9 cellular contexts compared by ENCODE assay signal in genomic region chr1:23958040-23958809, GRCh38. TPM values are rescaled to one million over a fixed set of nuclear protein-coding genes. Genes with fewer than 3 reads are reported as not detected.
DNase-seq lines count a peak whose midpoint lies in the region; ATAC-seq and TF ChIP-seq lines count a peak whose summit lies in the region.
"Not testable (repeated sequence)": the region's sequence is repeated elsewhere in the genome, so short reads cannot be mapped to it uniquely, and the experiment has no call there.
"Had no signal": no experiment of that assay in that cellular context is flagged by ENCODE, and none has a peak within 500 bp of the region (broad histone marks: within the 10 kb centered on the region; RNA-seq: fewer than 3 reads in every experiment).

No MANE protein-coding gene starts in this region.

- peak overlapping the region; percentile 5 to 75; a peak in 3 of 4 replicates for H4K8ac ChIP-seq in IMR-90 (ENCODE audit: low read depth in 2 of 2, low read length in 2 of 2)

- H4K5ac ChIP-seq in IMR-90 (ENCODE audit: low read depth, low read length) = peak overlapping the region; percentile 0; the same call in 1 of the 2 replicates

- peaks cover 19% of the 10 kb centered on the region for H4K20me1 ChIP-seq in IMR-90 (ENCODE audit: insufficient read depth, low read length)
- H4K20me1 ChIP-seq in neural progenitor cell (ENCODE audit: low read depth) = peaks cover 23% of the 10 kb centered on the region

- H3K18ac ChIP-seq in IMR-90 (ENCODE audit: low read depth, low read length) = not testable (repeated sequence)

- TF ChIP-seq CTCF in C4-2B (conservative IDR thresholded peaks at IDR 0.05); IMR-90 (conservative IDR thresholded peaks at IDR 0.05; ENCODE audit: low read depth, low read length); neural progenitor cell (IDR thresholded peaks at IDR 0.05): not testable (repeated sequence)

- H3K4me1 ChIP-seq in IMR-90 (ENCODE audit: control insufficient read depth, insufficient read depth, low read length); neural progenitor cell: not testable (repeated sequence)

- peaks cover 28% of the 10 kb centered on the region in 2 donors for H3K4me1 Mint-ChIP-seq in effector memory CD8-positive, alpha-beta T cell (ENCODE audit: low read depth in 2 of 2)
- H3K4me1 Mint-ChIP-seq in immature natural killer cell (peaks cover 40 to 58% of the 10 kb centered on the region in 2 donors), neural progenitor cell (peaks cover 38% of the 10 kb centered on the region)

- H3K14ac ChIP-seq in IMR-90 (replicated peaks; ENCODE audit: low read depth, low read length) = peak overlapping the region; percentile 92; the same call in 1 of the 2 replicates

- not testable (repeated sequence) for TF ChIP-seq RAD21 in IMR-90 (IDR thresholded peaks at IDR 0.05; ENCODE audit: low read length)

- peak overlapping the region; percentile 78; the same call in 1 of the 2 replicates for H3K23ac ChIP-seq in IMR-90 (ENCODE audit: low read depth, low read length)

- H4K91ac ChIP-seq in IMR-90 (ENCODE audit: insufficient read depth, low read depth, low read length) = peak overlapping the region; percentile 40; the same call in 1 of the 2 replicates

- peaks cover 28% of the 10 kb centered on the region for H3K79me2 ChIP-seq in neural progenitor cell (ENCODE audit: low read depth)

- ATAC-seq in IMR-90 (ENCODE audit: low read depth); activated naive CD4-positive, alpha-beta T cell treated with anti-CD3 and anti-CD28 coated beads, Interleukin-2, amount 50 U/mL, for 72 hours; effector memory CD8-positive, alpha-beta T cell (replicated peaks): not testable (repeated sequence)

- WGBS in IMR-90 (ENCODE audit: extremely low coverage in 2 of 2, insufficient read length in 1 of 2), 2 experiments = 40% methylated on average over 1 of the region's 19 CpGs; no CpG with 5 or more reads in 1 of the 2 experiments

- intact Hi-C loops in IMR-90 (cut with micrococcal nuclease) = not testable (repeated sequence)

- dilution Hi-C loops in IMR-90 (cut with HindIII; ENCODE audit: low sequenced_read_pairs, unreplicated experiment) = not testable (repeated sequence)

- H2BK15ac ChIP-seq in IMR-90 (ENCODE audit: low read depth, low read length) = peak overlapping the region; percentile 43; the same call in 1 of the 3 replicates

- not testable (repeated sequence) for H2AK5ac ChIP-seq in IMR-90 (ENCODE audit: low read depth, low read length)

- in situ Hi-C loops in IMR-90 (cut with MboI; ENCODE audit: low sequenced_read_pairs) = not testable (repeated sequence)

- not testable (repeated sequence) for DNase-seq in IMR-90; SK-N-MC (ENCODE audit: low read depth, low spot score); activated naive CD4-positive, alpha-beta T cell treated with anti-CD3 and anti-CD28 coated beads, Interleukin-2, amount 50 U/mL, for 72 hours (ENCODE audit: low spot score in 2 of 2); effector memory CD8-positive, alpha-beta T cell; neural progenitor cell (ENCODE audit: low spot score); substantia nigra (lab: John Stamatoyannopoulos, UW)
- DNase-seq in immature natural killer cell = peak in 1 of 3 donors; percentile 7

- H3K4ac ChIP-seq in IMR-90 (ENCODE audit: low read depth, low read length) = peak overlapping the region; percentile 82

- H2AFZ ChIP-seq in IMR-90 (replicated peaks; ENCODE audit: low read length, poor library complexity) = not testable (repeated sequence)
- peak overlapping the region; percentile 45 for H2AFZ ChIP-seq in neural progenitor cell (replicated peaks)

- not testable (repeated sequence) for H3K79me1 ChIP-seq in IMR-90 (ENCODE audit: low read depth in 1 of 2, low read length in 2 of 2)

- not testable (repeated sequence) for H3K9me1 ChIP-seq in IMR-90 (ENCODE audit: insufficient read depth, low read length)

- peak overlapping the region; percentile 51 for H3K4me3 ChIP-seq in IMR-90 (ENCODE audit: insufficient read depth, low read depth, low read length)
- peak overlapping the region; percentile 95 for H3K4me3 ChIP-seq in SK-N-MC
- peak overlapping the region; percentile 97 for H3K4me3 ChIP-seq in neural progenitor cell

- peak overlapping the region; percentile 95 for H2BK5ac ChIP-seq in IMR-90 (ENCODE audit: low read depth, low read length, poor library complexity, severe bottlenecking)

- H3F3A ChIP-seq in neural progenitor cell (ENCODE audit: low read depth) = peaks cover 38% of the 10 kb centered on the region

- H3K27ac ChIP-seq in C4-2B = peak overlapping the region; percentile 100
- H3K27ac ChIP-seq in IMR-90 (ENCODE audit: insufficient read depth, low read length) = peak overlapping the region; percentile 67; the same call in 1 of the 2 replicates
- H3K27ac ChIP-seq in SK-N-MC = peak overlapping the region; percentile 98
- H3K27ac ChIP-seq in neural progenitor cell = peak overlapping the region; percentile 100
- peak overlapping the region; percentile 98 for H3K27ac ChIP-seq in substantia nigra (ENCODE audit: low read depth, low read length, poor library complexity, severe bottlenecking)

- not testable (repeated sequence) for H3K27me3 ChIP-seq in IMR-90 (ENCODE audit: control insufficient read depth, insufficient read depth, low read length); neural progenitor cell

- H2BK120ac ChIP-seq in IMR-90 (ENCODE audit: low read depth, low read length) = not testable (repeated sequence)

- H3K9ac ChIP-seq in IMR-90 (ENCODE audit: low read depth, low read length) = peak overlapping the region; percentile 61; the same call in 1 of the 2 replicates
- peak overlapping the region; percentile 99 for H3K9ac ChIP-seq in SK-N-MC (ENCODE audit: insufficient read length)
- H3K9ac ChIP-seq in neural progenitor cell = not testable (repeated sequence)

- H3K36me3 ChIP-seq in IMR-90 (ENCODE audit: control insufficient read depth, insufficient read depth, low read length); neural progenitor cell: not testable (repeated sequence)
- H3K36me3 ChIP-seq in SK-N-MC (ENCODE audit: insufficient read depth, low read length) = peaks cover 25% of the 10 kb centered on the region

- peak overlapping the region; percentile 100 for H3K27ac Mint-ChIP-seq in activated naive CD4-positive, alpha-beta T cell treated with anti-CD3 and anti-CD28 coated beads, Interleukin-2, amount 50 U/mL, for 72 hours
- H3K27ac Mint-ChIP-seq in effector memory CD8-positive, alpha-beta T cell = peak overlapping the region; percentile 98 to 99
- H3K27ac Mint-ChIP-seq in immature natural killer cell (peak overlapping the region; percentile 96 to 100 (median 99)), neural progenitor cell (peak overlapping the region; percentile 96)

- peaks cover 30 to 42% of the 10 kb centered on the region in 2 donors for H3K36me3 Mint-ChIP-seq in activated naive CD4-positive, alpha-beta T cell treated with anti-CD3 and anti-CD28 coated beads, Interleukin-2, amount 50 U/mL, for 72 hours
- peaks cover 38% of the 10 kb centered on the region for H3K36me3 Mint-ChIP-seq in effector memory CD8-positive, alpha-beta T cell (ENCODE audit: insufficient read depth)
- H3K36me3 Mint-ChIP-seq in immature natural killer cell (peaks cover 4 to 20% (median 19%) of the 10 kb centered on the region in 3 donors), neural progenitor cell (peaks cover 15% of the 10 kb centered on the region)

- not testable (repeated sequence) for H3K27me3 Mint-ChIP-seq in effector memory CD8-positive, alpha-beta T cell; neural progenitor cell (ENCODE audit: insufficient read depth, low read depth)
- peaks cover 8 to 21% (median 9%) of the 10 kb centered on the region in 3 donors for H3K27me3 Mint-ChIP-seq in immature natural killer cell (ENCODE audit: low read depth in 3 of 3)

- H2AK9ac ChIP-seq in IMR-90 (replicated peaks; ENCODE audit: low read depth, low read length, poor library complexity) = not testable (repeated sequence)

- H3K4me2 ChIP-seq in IMR-90 (ENCODE audit: low read depth, low read length) = peak overlapping the region; percentile 78
- peak overlapping the region; percentile 80 for H3K4me2 ChIP-seq in neural progenitor cell

- POLR2A ChIA-PET in IMR-90 (lab: Charles Lee; ENCODE audit: unreplicated experiment) = not testable (repeated sequence)

- peak overlapping the region; percentile 89 for H3K56ac ChIP-seq in IMR-90 (ENCODE audit: extremely low read depth, insufficient read depth, low read length)

- H2BK20ac ChIP-seq in IMR-90 (ENCODE audit: low read depth, low read length) = not testable (repeated sequence)

- H3K9me3 ChIP-seq in IMR-90 (ENCODE audit: control insufficient read depth, insufficient read depth, low read length); SK-N-MC (ENCODE audit: low read depth, low read length); neural progenitor cell (ENCODE audit: low read depth): not testable (repeated sequence)

- TF ChIP-seq POLR2A in IMR-90 (IDR thresholded peaks at IDR 0.05; ENCODE audit: low read depth, low read length) = not testable (repeated sequence)

- H3K9me3 Mint-ChIP-seq in activated naive CD4-positive, alpha-beta T cell treated with anti-CD3 and anti-CD28 coated beads, Interleukin-2, amount 50 U/mL, for 72 hours; effector memory CD8-positive, alpha-beta T cell; immature natural killer cell; neural progenitor cell: not testable (repeated sequence)

- CTCF ChIA-PET in IMR-90 (lab: Yijun Ruan, JAX) = not testable (repeated sequence)

- BruUV-seq in IMR-90 (replicated peaks; lab: Mats Ljungman, UMichigan) = not testable (repeated sequence)

- peak overlapping the region; percentile 99 for H3K4me3 Mint-ChIP-seq in effector memory CD8-positive, alpha-beta T cell
- H3K4me3 Mint-ChIP-seq in immature natural killer cell (peak overlapping the region; percentile 89 to 100 (median 100)), neural progenitor cell (peak overlapping the region; percentile 100)

RNA-seq across cellular contexts. Expression of gene PNRC2, which starts 1.4 kb away (rescaled TPM):
- 76.0 and 106 TPM in 2 replicates for total RNA-seq in IMR-90 (2012; rRNA removed)
- 40.3 and 50.6 TPM in 2 replicates for polyA plus RNA-seq in IMR-90 (2012; rRNA removed)
- polyA plus RNA-seq in IMR-90 (2012; cell fraction: cytosol; rRNA removed) = 18.7 and 20.2 TPM in 2 replicates
- 12.7 and 41.7 TPM in 2 replicates for polyA plus RNA-seq in IMR-90 (2012; cell fraction: nucleus; rRNA removed; ENCODE audit: low replicate concordance)
- 100 to 1,000 TPM; 121 to 137 TPM for total RNA-seq in activated naive CD4-positive, alpha-beta T cell treated with anti-CD3 and anti-CD28 coated beads, Interleukin-2, amount 50 U/mL, for 72 hours
- polyA plus RNA-seq in immature natural killer cell = 100 to 1,000 TPM in 2 of 3 donors, 10 to 100 TPM in 1; 89.9 to 118 (median 104) TPM
- 258 and 365 TPM in 2 replicates for total RNA-seq in neural progenitor cell (ENCODE audit: low replicate concordance)

RNA-seq across cellular contexts. Expression of gene SRSF10, which starts 21.9 kb away (rescaled TPM):
- total RNA-seq in IMR-90 (2012; rRNA removed) = 110 and 189 TPM in 2 replicates
- 76.2 and 90.1 TPM in 2 replicates for polyA plus RNA-seq in IMR-90 (2012; rRNA removed)
- polyA plus RNA-seq in IMR-90 (2012; cell fraction: cytosol; rRNA removed) = 75.8 and 86.2 TPM in 2 replicates
- polyA plus RNA-seq in IMR-90 (2012; cell fraction: nucleus; rRNA removed; ENCODE audit: low replicate concordance) = 46.9 and 169 TPM in 2 replicates
- 100 to 1,000 TPM; 202 to 226 TPM for total RNA-seq in activated naive CD4-positive, alpha-beta T cell treated with anti-CD3 and anti-CD28 coated beads, Interleukin-2, amount 50 U/mL, for 72 hours
- polyA plus RNA-seq in immature natural killer cell = 100 to 1,000 TPM in 1 of 3 donors, 10 to 100 TPM in 2; 87.7 to 113 (median 95.0) TPM
- total RNA-seq in neural progenitor cell (ENCODE audit: low replicate concordance) = 161 and 219 TPM in 2 replicates

RNA-seq across cellular contexts. Expression of gene CNR2, which starts 45.1 kb away (rescaled TPM):
- total RNA-seq in IMR-90 (2012; rRNA removed) (not detected in 2 replicates), neural progenitor cell (ENCODE audit: low replicate concordance) (not detected in 2 replicates)
- polyA plus RNA-seq in IMR-90 (2012; rRNA removed) (not detected in 2 replicates), immature natural killer cell (10 to 100 TPM in 1 of 3 donors, 1 to 10 TPM in 2; 7.4 to 10.7 (median 9.5) TPM)
- not detected in 2 replicates for polyA plus RNA-seq in IMR-90 (2012; cell fraction: cytosol; rRNA removed)
- not detected in 2 replicates for polyA plus RNA-seq in IMR-90 (2012; cell fraction: nucleus; rRNA removed; ENCODE audit: low replicate concordance)
- under 1 TPM in 1 of 2 donors, not detected in 1; 0.05 TPM for total RNA-seq in activated naive CD4-positive, alpha-beta T cell treated with anti-CD3 and anti-CD28 coated beads, Interleukin-2, amount 50 U/mL, for 72 hours
- total RNA-seq: left lobe of liver had no signal
